In genomic region chr1:41851589-41851988, GRCh38 we compare ENCODE assay signal across 11 cellular contexts.
DNase-seq lines count a peak whose midpoint lies in the region; ATAC-seq, FAIRE-seq and TF ChIP-seq lines count a peak whose summit lies in the region.
"Had no signal": no experiment of that assay in that cellular context is flagged by ENCODE, and none has a peak within 500 bp of the region (broad histone marks: within the 10 kb centered on the region; RNA-seq: fewer than 3 reads in every experiment).

No MANE protein-coding gene starts in this region.

- no peak overlapping the region for H3K27ac Mint-ChIP-seq in GM23338
- H3K27ac Mint-ChIP-seq: activated naive CD8-positive, alpha-beta T cell treated with anti-CD3 and anti-CD28 coated beads, Interleukin-2, amount 50 U/mL, for 24 hours had no signal

- H3K36me3 ChIP-seq in GM23338 (ENCODE audit: insufficient read depth) (no peaks in the 10 kb centered on the region), trophoblast cell (ENCODE audit: control insufficient read depth in 1 of 2, insufficient read depth in 2 of 2, low read length in 2 of 2) (no peaks in the 10 kb centered on the region)

- peaks cover 5% of the 10 kb centered on the region; the same call in 1 of the 2 replicates for H3K9me2 ChIP-seq in GM23338 (ENCODE audit: insufficient read depth)

- no peak overlapping the region for H2BK120ac ChIP-seq in trophoblast cell (ENCODE audit: insufficient read depth, low read length, poor library complexity)

- no peak overlapping the region for H3K4me3 Mint-ChIP-seq in GM23338
- H3K4me3 Mint-ChIP-seq: activated naive CD8-positive, alpha-beta T cell treated with anti-CD3 and anti-CD28 coated beads, Interleukin-2, amount 50 U/mL, for 24 hours had no signal

- no peaks in the 10 kb centered on the region for H3K9me3 Mint-ChIP-seq in GM23338
- H3K9me3 Mint-ChIP-seq: activated naive CD8-positive, alpha-beta T cell treated with anti-CD3 and anti-CD28 coated beads, Interleukin-2, amount 50 U/mL, for 24 hours had no signal

- H3K27me3 Mint-ChIP-seq in GM23338 (ENCODE audit: insufficient read depth, low read depth, poor library complexity) = no peaks in the 10 kb centered on the region
- H3K27me3 Mint-ChIP-seq: activated naive CD8-positive, alpha-beta T cell treated with anti-CD3 and anti-CD28 coated beads, Interleukin-2, amount 50 U/mL, for 24 hours had no signal

- H3K79me1 ChIP-seq in trophoblast cell (ENCODE audit: low read length) = peaks cover 3% of the 10 kb centered on the region

- no peak overlapping the region for H2AK5ac ChIP-seq in trophoblast cell (ENCODE audit: low read length)

- H2BK5ac ChIP-seq in trophoblast cell (ENCODE audit: low read depth, low read length, poor library complexity) = no peak overlapping the region

- peaks cover 4% of the 10 kb centered on the region for H3K4me1 Mint-ChIP-seq in GM23338

- no peak overlapping the region for H3K18ac ChIP-seq in trophoblast cell (ENCODE audit: low read length)

- no peak overlapping the region for H4K8ac ChIP-seq in trophoblast cell (ENCODE audit: low read depth, low read length)

- no peak for FAIRE-seq in GM19239 (lab: Jason Lieb, UNC)

- H3K9ac ChIP-seq in trophoblast cell (ENCODE audit: low read length) = no peak overlapping the region
- H3K9ac ChIP-seq: parathyroid adenoma had no signal

- no peak overlapping the region for H3K14ac ChIP-seq in trophoblast cell (ENCODE audit: low read length)

- TF ChIP-seq CTCF in GM23338 (conservative IDR thresholded peaks at IDR 0.05; ENCODE audit: low read depth in 2 of 2) = no peak

- DNase-seq in GM23338 (ENCODE audit: low spot score) (peak; percentile 25), NOMO-1 treated with dmso at 0.1 percent for 144 hours (lab: John Stamatoyannopoulos, UW; ENCODE audit: unreplicated experiment) (peak; percentile 79), dedifferentiated amniotic fluid mesenchymal stem cell (ENCODE audit: extremely low spot score) (peak; percentile 34), trophoblast cell (peak; percentile 92 to 93), NCI-H82 (lab: John Stamatoyannopoulos, UW) (no peak), GM19239 (ENCODE audit: insufficient read length, low spot score) (no peak)
- DNase-seq: activated naive CD8-positive, alpha-beta T cell treated with anti-CD3 and anti-CD28 coated beads, Interleukin-2, amount 50 U/mL, for 24 hours; NCI-H510A had no signal

- no peaks in the 10 kb centered on the region; the same call in 2 of the 3 replicates for H3K36me3 Mint-ChIP-seq in GM23338 (ENCODE audit: low read depth)

- no peak overlapping the region for H3K4me3 ChIP-seq in GM23338
- no peak overlapping the region for H3K4me3 ChIP-seq in trophoblast cell (ENCODE audit: low read depth, low read length)

- no peak overlapping the region for H2BK12ac ChIP-seq in trophoblast cell (ENCODE audit: low read length)

- H3K9me3 ChIP-seq in trophoblast cell (ENCODE audit: insufficient read depth, low read depth, low read length) = no peaks in the 10 kb centered on the region

- no peaks in the 10 kb centered on the region for H4K20me1 ChIP-seq in GM23338 (replicated peaks; ENCODE audit: insufficient read depth)

- H3K79me2 ChIP-seq in GM23338 (replicated peaks; ENCODE audit: insufficient read depth) = no peaks in the 10 kb centered on the region
- H3K79me2 ChIP-seq in trophoblast cell (ENCODE audit: control insufficient read depth, insufficient read depth, low read length, poor library complexity) = no peaks in the 10 kb centered on the region
- H3K79me2 ChIP-seq: parathyroid adenoma had no signal

- ATAC-seq in GM23338 = no peak
- no peak for ATAC-seq in HG03442 (IDR thresholded peaks at IDR 0.05; ENCODE audit: unreplicated experiment)
- no peak for ATAC-seq in HG03342 (IDR thresholded peaks at IDR 0.05; ENCODE audit: unreplicated experiment)
- ATAC-seq: activated naive CD8-positive, alpha-beta T cell treated with anti-CD3 and anti-CD28 coated beads, Interleukin-2, amount 50 U/mL, for 24 hours had no signal

- H3K27me3 ChIP-seq in GM23338 (ENCODE audit: insufficient read depth) (no peaks in the 10 kb centered on the region), trophoblast cell (ENCODE audit: insufficient read depth, low read length) (no peaks in the 10 kb centered on the region)

- WGBS in trophoblast cell (ENCODE audit: extremely low coverage, insufficient coverage, insufficient read length) = no CpG with 5 or more reads among the region's 5 CpGs

- H3K4ac ChIP-seq in trophoblast cell (ENCODE audit: low read depth, low read length) = no peak overlapping the region

- no peak overlapping the region for H4K12ac ChIP-seq in trophoblast cell (ENCODE audit: low read depth, low read length)

- H3K23ac ChIP-seq in trophoblast cell (ENCODE audit: low read length) = no peak overlapping the region

- no peak overlapping the region for H4K91ac ChIP-seq in trophoblast cell (ENCODE audit: low read depth, low read length)

- H3K4me1 ChIP-seq in GM23338 (ENCODE audit: insufficient read depth) = no peaks in the 10 kb centered on the region
- H3K4me1 ChIP-seq in trophoblast cell (ENCODE audit: control insufficient read depth in 1 of 2, insufficient read depth in 2 of 2, low read length in 2 of 2) = peaks cover 3 to 12% of the 10 kb centered on the region in 2 experiments
- H3K4me1 ChIP-seq: parathyroid adenoma had no signal

- H3K4me2 ChIP-seq in GM23338 (no peak overlapping the region), trophoblast cell (ENCODE audit: low read length) (no peak overlapping the region)

- H3F3A ChIP-seq in GM23338 (replicated peaks; ENCODE audit: low read depth) = no peaks in the 10 kb centered on the region

- H2AFZ ChIP-seq in GM23338 (no peak overlapping the region), trophoblast cell (ENCODE audit: insufficient read depth, low read length, poor library complexity) (no peak overlapping the region)
- H2AFZ ChIP-seq: parathyroid adenoma had no signal

- H3K27ac ChIP-seq in GM23338 (ENCODE audit: low read depth) (no peak overlapping the region), trophoblast cell (ENCODE audit: low read depth, low read length) (no peak overlapping the region)
- H3K27ac ChIP-seq: parathyroid adenoma had no signal

TF ChIP-seq in GM23338, 12 proteins besides CTCF, POLR2A, EP300 and RAD21 (continues in another document):
- TF ChIP-seq NANOG (IDR thresholded peaks at IDR 0.05; ENCODE audit: borderline replicate concordance) (no peak), REST (IDR thresholded peaks at IDR 0.05; ENCODE audit: unreplicated experiment) (no peak), POLR2AphosphoS5 (IDR thresholded peaks at IDR 0.05; ENCODE audit: low read depth) (no peak), JUNB (IDR thresholded peaks at IDR 0.05; ENCODE audit: unreplicated experiment) (no peak)

Comparison
In these comparisons a context has a peak if more than half of its experiments do, and no peak if none do; other contexts are left out.
1. DNase-seq: peak in GM23338 (single experiment), NOMO-1 treated with dmso at 0.1 percent for 144 hours (single experiment), dedifferentiated amniotic fluid mesenchymal stem cell (single experiment) and trophoblast cell (2 of 2); none in NCI-H82 (single experiment) and GM19239 (single experiment).